Comparison of ENCODE assay signal across 8 cellular contexts in the genomic region with DNA sequence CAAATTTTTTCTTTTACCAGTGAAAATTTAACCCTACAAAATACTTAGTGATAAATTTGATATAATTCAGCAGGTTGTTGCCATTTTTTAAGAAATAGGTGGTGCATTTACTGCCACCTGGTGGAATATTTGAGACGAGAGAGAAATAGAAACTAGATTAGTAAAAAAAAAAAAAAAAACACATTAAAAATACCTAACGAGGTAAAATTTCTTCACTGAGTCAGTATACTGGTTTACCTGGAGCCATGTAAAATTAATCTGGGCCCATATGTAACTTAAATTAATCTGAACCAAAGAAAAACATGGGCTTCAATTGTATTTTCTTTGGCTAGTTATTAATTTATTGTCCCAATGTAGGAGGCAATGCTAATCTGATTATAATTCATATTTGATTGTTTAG.
DNase-seq lines count a peak whose midpoint lies in the region; ATAC-seq and TF ChIP-seq lines count a peak whose summit lies in the region.

No MANE protein-coding gene starts in this region.

- H3K27me3 ChIP-seq in GM23248 (replicated peaks; ENCODE audit: insufficient read depth) (no peaks in the 10 kb centered on the region), tibial nerve (no peaks in the 10 kb centered on the region)

- peak; percentile 26 to 27 for DNase-seq in AML-193 (lab: John Stamatoyannopoulos, UW)
- DNase-seq in GM23248, result peak; percentile 52
- peak; percentile 35 for DNase-seq in RKO (ENCODE audit: low spot score)
- peak; percentile 32 for DNase-seq in fibroblast of villous mesenchyme (ENCODE audit: low read depth)
- no peak for DNase-seq in tibial nerve (ENCODE audit: low spot score in 2 of 2)
- no peak for DNase-seq in NCI-H226
- DNase-seq in activated T-cell treated with anti-CD3 and anti-CD28 coated beads for 4 hours, result no peak

- no peaks in the 10 kb centered on the region for H3F3A ChIP-seq in GM23248 (ENCODE audit: insufficient read depth)

- H3K36me3 ChIP-seq in GM23248 (ENCODE audit: low read depth), result no peaks in the 10 kb centered on the region
- no peaks in the 10 kb centered on the region for H3K36me3 ChIP-seq in tibial nerve

- no peak for TF ChIP-seq POLR2A in tibial nerve (IDR thresholded peaks at IDR 0.05)

- no peaks in the 10 kb centered on the region for H3K9me3 ChIP-seq in GM23248 (ENCODE audit: low read depth)
- no peaks in the 10 kb centered on the region for H3K9me3 ChIP-seq in tibial nerve

- no peaks in the 10 kb centered on the region for H4K20me1 ChIP-seq in GM23248 (ENCODE audit: insufficient read depth)

- TF ChIP-seq CTCF in fibroblast of villous mesenchyme (IDR thresholded peaks at IDR 0.05; ENCODE audit: insufficient read depth, low read depth, low read length) (peak; percentile 53), tibial nerve (IDR thresholded peaks at IDR 0.05) (peak; percentile 32 to 53 (median 41))

- H3K9me2 ChIP-seq in GM23248 (ENCODE audit: insufficient read depth), result no peaks in the 10 kb centered on the region

- no peak for ATAC-seq in HG03280 (IDR thresholded peaks at IDR 0.05; ENCODE audit: unreplicated experiment)

- H3K79me2 ChIP-seq in GM23248 (ENCODE audit: insufficient read depth), result no peaks in the 10 kb centered on the region

- peak overlapping the region; percentile 56 for H3K4me2 ChIP-seq in GM23248 (ENCODE audit: unreplicated experiment)

- no peaks in the 10 kb centered on the region for H3K4me1 ChIP-seq in GM23248 (ENCODE audit: insufficient read depth)
- H3K4me1 ChIP-seq in tibial nerve, result no peaks in the 10 kb centered on the region

- peak overlapping the region; percentile 10; the same call in 1 of the 2 replicates for H3K9ac ChIP-seq in GM23248

- H3K27ac ChIP-seq in GM23248 (no peak overlapping the region), tibial nerve (no peak overlapping the region)

- H3K4me3 ChIP-seq in GM23248, result no peak overlapping the region
- H3K4me3 ChIP-seq in fibroblast of villous mesenchyme (ENCODE audit: low read depth, low read length), result no peak overlapping the region
- no peak overlapping the region for H3K4me3 ChIP-seq in tibial nerve

- TF ChIP-seq EP300 in tibial nerve (IDR thresholded peaks at IDR 0.05), result no peak

- in situ Hi-C loops in GM23248 (cut with MboI), result loop anchor here (10.0 kb wide), 1 partner anchor 620 kb away; no protein-coding TSS in a partner anchor

- 0 to 2% methylated on average over 2 of the region's 2 CpGs for WGBS in GM23248 (ENCODE audit: low coverage in 1 of 2, low lambda C conversion rate in 2 of 2, missing lambda C conversion rate in 2 of 2), 2 experiments
- WGBS in tibial nerve, 2 donors, result 3 to 6% methylated on average over 2 of the region's 2 CpGs

- H2AFZ ChIP-seq in GM23248, result peak overlapping the region; percentile 39

Comparison
In these comparisons a context has a peak if more than half of its experiments do, and no peak if none do; other contexts are left out.
1. DNase-seq: peak in AML-193 (2 of 2), GM23248 (single experiment), RKO (single experiment) and fibroblast of villous mesenchyme (single experiment); none in tibial nerve (0 of 2), NCI-H226 (single experiment) and activated T-cell treated with anti-CD3 and anti-CD28 coated beads for 4 hours (single experiment).